8 cellular contexts compared by ENCODE assay signal in genomic region chr22:36237462-36238347, GRCh38. TPM values are rescaled to one million over a fixed set of nuclear protein-coding genes. Genes with fewer than 3 reads are reported as not detected.
DNase-seq lines count a peak whose midpoint lies in the region; ATAC-seq and TF ChIP-seq lines count a peak whose summit lies in the region.

No MANE protein-coding gene starts in this region.

- peak overlapping the region; percentile 97 for H3K27ac Mint-ChIP-seq in MCF 10A (ENCODE audit: low read depth, unreplicated experiment)

- H3K36me3 ChIP-seq in BJ (ENCODE audit: control insufficient read depth, insufficient read depth, low read length) (peaks cover 7% of the 10 kb centered on the region), KMS-11 (ENCODE audit: insufficient read depth) (no peaks in the 10 kb centered on the region), upper lobe of right lung (peaks cover 11% of the 10 kb centered on the region)

- peak overlapping the region; percentile 97 for H3K4me2 ChIP-seq in KMS-11

- peaks cover 33% of the 10 kb centered on the region for H3K36me3 Mint-ChIP-seq in MCF 10A (ENCODE audit: insufficient read depth, unreplicated experiment)

- intact Hi-C loops in MCF 10A (cut with micrococcal nuclease), result loop anchor here (5.0 kb wide), 1 partner anchor 40 kb away; no protein-coding TSS in a partner anchor
- intact Hi-C loops in upper lobe of right lung (cut with DNase I), result no loop called here

- H3K27me3 Mint-ChIP-seq in MCF 10A (ENCODE audit: insufficient read depth, unreplicated experiment), result no peaks in the 10 kb centered on the region

- H3K4me1 ChIP-seq in KMS-11 (ENCODE audit: low read depth, poor library complexity, severe bottlenecking) (peaks cover 27% of the 10 kb centered on the region), upper lobe of right lung (peaks cover 48% of the 10 kb centered on the region)

- DNase-seq in BJ (ENCODE audit: low read depth) (no peak), MCF 10A (ENCODE audit: unreplicated experiment) (no peak), mesenteric fat pad (ENCODE audit: low spot score) (peak; percentile 49), upper lobe of right lung (no peak), NCI-H2196 (lab: John Stamatoyannopoulos, UW; ENCODE audit: unreplicated experiment) (no peak), globus pallidus (ENCODE audit: low spot score) (no peak)

- H3K9me3 Mint-ChIP-seq in MCF 10A (ENCODE audit: unreplicated experiment), result peaks cover 16% of the 10 kb centered on the region

- H3K27ac ChIP-seq in KMS-11 (peak overlapping the region; percentile 66), upper lobe of right lung (peak overlapping the region; percentile 90)

- peak overlapping the region; percentile 97 for H3K4me3 Mint-ChIP-seq in MCF 10A (ENCODE audit: unreplicated experiment)

- TF ChIP-seq CTCF in BJ (IDR thresholded peaks at IDR 0.05; ENCODE audit: insufficient read depth, low read depth, low read length) (no peak), KMS-11 (conservative IDR thresholded peaks at IDR 0.05; ENCODE audit: low read depth, low read length) (no peak), MCF 10A (IDR thresholded peaks at IDR 0.05; ENCODE audit: unreplicated experiment) (no peak), upper lobe of right lung (IDR thresholded peaks at IDR 0.05) (no peak)

- no peaks in the 10 kb centered on the region for H3K9me3 ChIP-seq in upper lobe of right lung

- peak overlapping the region; percentile 61 for H3K4me3 ChIP-seq in BJ (ENCODE audit: low read depth, low read length)
- H3K4me3 ChIP-seq in KMS-11 (IDR thresholded peaks at IDR 0.05; ENCODE audit: insufficient read depth, low read depth, low read length), result no peak overlapping the region
- peak overlapping the region; percentile 69 for H3K4me3 ChIP-seq in upper lobe of right lung

- peaks cover 36% of the 10 kb centered on the region for H3K79me2 ChIP-seq in KMS-11 (ENCODE audit: insufficient read depth, low read depth)

- POLR2A ChIA-PET in BJ (lab: Charles Lee) (no interaction called here), MCF 10A (lab: Yijun Ruan, JAX) (interaction anchor here (0.6 to 2.6 kb wide), 5 partner anchors 17 to 96 kb away, joined by 3 to 7 read pairs (median 3); no protein-coding TSS in a partner anchor)

- H3K27me3 ChIP-seq in BJ (ENCODE audit: control insufficient read depth, insufficient read depth, low read length), result no peaks in the 10 kb centered on the region
- no peaks in the 10 kb centered on the region for H3K27me3 ChIP-seq in KMS-11 (ENCODE audit: insufficient read depth, low read depth)
- H3K27me3 ChIP-seq in upper lobe of right lung, result no peaks in the 10 kb centered on the region

- CTCF ChIA-PET in BJ (lab: Yijun Ruan, JAX) (interaction anchor here (0.7 to 4.0 kb wide), 6 partner anchors 19 to 249 kb away, joined by 3 to 31 read pairs (median 3); no protein-coding TSS in a partner anchor), MCF 10A (lab: Yijun Ruan, JAX) (interaction anchor here (0.6 to 4.4 kb wide), 8 partner anchors 37 to 611 kb away, joined by 3 to 25 read pairs (median 4); no protein-coding TSS in a partner anchor)

- ATAC-seq in upper lobe of right lung (peak; percentile 10), HG03342 (IDR thresholded peaks at IDR 0.05; ENCODE audit: unreplicated experiment) (no peak)

- H3K9ac ChIP-seq in KMS-11, result peak overlapping the region; percentile 66

- H4K20me1 ChIP-seq in KMS-11 (ENCODE audit: insufficient read depth), result no peaks in the 10 kb centered on the region

- no peak overlapping the region for H2AFZ ChIP-seq in KMS-11 (ENCODE audit: low read depth)

- peaks cover 28% of the 10 kb centered on the region for H3K4me1 Mint-ChIP-seq in MCF 10A (ENCODE audit: insufficient read depth, unreplicated experiment)

- BruUV-seq in MCF 10A (replicated peaks; lab: Mats Ljungman, UMichigan), result no TSS peak

RNA-seq across cellular contexts. Expression of gene APOL2, which starts 1.6 kb away (rescaled TPM):
- 24.5 and 27.8 TPM in 2 replicates for polyA plus RNA-seq in BJ (2011; rRNA removed)
- polyA minus RNA-seq in BJ (2011; rRNA and poly(A)+ RNA removed), result 40.1 and 51.6 TPM in 2 replicates
- total RNA-seq in MCF 10A (2022) (16.0 and 38.7 TPM in 2 replicates), mesenteric fat pad (168 TPM), upper lobe of right lung (51.6 TPM)

RNA-seq across cellular contexts. Expression of gene APOL1, which starts 15.2 kb away (rescaled TPM):
- polyA plus RNA-seq in BJ (2011; rRNA removed), result 1.5 and 1.9 TPM in 2 replicates
- 0.38 and 1.6 TPM in 2 replicates for polyA minus RNA-seq in BJ (2011; rRNA and poly(A)+ RNA removed)
- total RNA-seq in MCF 10A (2022) (0.14 and 0.69 TPM in 2 replicates), mesenteric fat pad (82.3 TPM), upper lobe of right lung (92.8 TPM)

RNA-seq across cellular contexts. Expression of gene APOL4, which starts 36.1 kb away (rescaled TPM):
- 0.16 and 0.23 TPM in 2 replicates for polyA plus RNA-seq in BJ (2011; rRNA removed)
- 0.05 TPM in 1 of 2 replicates, not detected in the other for polyA minus RNA-seq in BJ (2011; rRNA and poly(A)+ RNA removed)
- total RNA-seq in MCF 10A (2022), result not detected in 2 replicates
- total RNA-seq in mesenteric fat pad, result 51.4 TPM
- 14.3 TPM for total RNA-seq in upper lobe of right lung

Comparison
In these comparisons a context has a peak if more than half of its experiments do, and no peak if none do; other contexts are left out.
1. RNA of gene APOL1, which starts 15.2 kb away (total RNA-seq): 92.8 TPM in upper lobe of right lung (single experiment) and 82.3 TPM in mesenteric fat pad (single experiment); 0.14 to 0.69 TPM in MCF 10A; every median in the first group is over 10 times any median in the second.
2. RNA of gene APOL4, which starts 36.1 kb away (total RNA-seq): 51.4 TPM in mesenteric fat pad (single experiment) and 14.3 TPM in upper lobe of right lung (single experiment); not detected in MCF 10A; every median in the first group is over 10 times any median in the second.